ENCODE assay signal across 9 cellular contexts in genomic region chr9:114372971-114373591, GRCh38. TPM values are rescaled to one million over a fixed set of nuclear protein-coding genes. Genes with fewer than 3 reads are reported as not detected.
DNase-seq lines count a peak whose midpoint lies in the region; FAIRE-seq and TF ChIP-seq lines count a peak whose summit lies in the region.
"Had no signal": no experiment of that assay in that cellular context is flagged by ENCODE, and none has a peak within 500 bp of the region (broad histone marks: within the 10 kb centered on the region; RNA-seq: fewer than 3 reads in every experiment).

No MANE protein-coding gene starts in this region.

- no peak for TF ChIP-seq EP300 in H1 (IDR thresholded peaks at IDR 0.05; ENCODE audit: borderline replicate concordance in 1 of 2, low read depth in 2 of 2, low read length in 2 of 2)

- TF ChIP-seq RAD21 in H1 (IDR thresholded peaks at IDR 0.05 in 1 of 2, conservative IDR thresholded peaks at IDR 0.05 in 1 of 2; ENCODE audit: low read depth in 2 of 2, low read length in 2 of 2): no peak

- H3K23me2 ChIP-seq in H1 (ENCODE audit: low read depth, low read length): peaks cover 11% of the 10 kb centered on the region; the same call in 1 of the 2 replicates

- no peak overlapping the region for H2AFZ ChIP-seq in H1 (ENCODE audit: low read length)

- TF ChIP-seq CTCF in GM20000 (IDR thresholded peaks at IDR 0.05; ENCODE audit: extremely low read depth, missing control alignments) (no peak), H1 (IDR thresholded peaks at IDR 0.05; ENCODE audit: control extremely low read depth in 1 of 3, insufficient read depth in 1 of 3, low read depth in 1 of 3, low read length in 3 of 3) (no peak)

- H3K9me3 ChIP-seq in BLaER1 treated with 17β-estradiol and CSF1 and Interleukin-3, amounts not matched to agents 10 nM and 100 nM (replicated peaks in 1 of 11): no peaks in the 10 kb centered on the region
- no peaks in the 10 kb centered on the region for H3K9me3 ChIP-seq in H1 (ENCODE audit: insufficient read depth in 2 of 2, low read depth in 1 of 2, low read length in 1 of 2)

- peak overlapping the region; percentile 84; the same call in 1 of the 2 replicates for H2BK12ac ChIP-seq in H1 (ENCODE audit: low read depth, low read length)

- TF ChIP-seq POLR2A in H1 (IDR thresholded peaks at IDR 0.05; ENCODE audit: control extremely low read depth in 1 of 2, low read depth in 2 of 2, low read length in 2 of 2): no peak

- peak overlapping the region; percentile 87 to 98 (median 94) for H3K4me2 ChIP-seq in BLaER1 treated with 17β-estradiol and CSF1 and Interleukin-3, amounts not matched to agents 10 nM and 100 nM
- no peak overlapping the region for H3K4me2 ChIP-seq in H1 (ENCODE audit: insufficient read depth in 1 of 2, low read depth in 2 of 2, low read length in 2 of 2)

- no peak overlapping the region for H4K5ac ChIP-seq in H1 (ENCODE audit: insufficient read length, low read depth, low read length)

- POLR2A ChIA-PET in H1 (lab: Charles Lee; ENCODE audit: partially characterized antibody): interaction anchor here (0.6 to 5.9 kb wide), 3 partner anchors 13 to 26 kb away, joined by 3 to 67 read pairs (median 4); partner anchors contain the start of gene AKNA

- DNase-seq in GM20000 (ENCODE audit: low spot score): peak; percentile 82
- DNase-seq in HT1080 (ENCODE audit: low read depth): peak; percentile 53
- peak; percentile 59 to 69 for DNase-seq in activated CD4-positive, alpha-beta T cell treated with anti-CD3 and anti-CD28 coated beads for 4 hours
- no peak for DNase-seq in H1 (ENCODE audit: low read depth in 1 of 2, low spot score in 2 of 2)
- DNase-seq in stimulated activated CD4-positive, alpha-beta T cell treated with anti-CD3 and anti-CD28 coated beads, Interleukin-15, amount 100 ng/mL, for 24 hours: peak; percentile 86
- DNase-seq in T1000 (lab: John Stamatoyannopoulos, UW): no peak
- DNase-seq in NCI-H82 (lab: John Stamatoyannopoulos, UW): no peak

- no peaks in the 10 kb centered on the region for H3K27me3 ChIP-seq in BLaER1 treated with 17β-estradiol and CSF1 and Interleukin-3, amounts not matched to agents 10 nM and 100 nM
- H3K27me3 ChIP-seq in H1 (replicated peaks in 1 of 4; ENCODE audit: control insufficient read depth in 3 of 4, extremely low read depth in 1 of 4, insufficient read depth in 3 of 4, low read length in 3 of 4): no peaks in the 10 kb centered on the region

- H2BK120ac ChIP-seq in H1 (replicated peaks; ENCODE audit: low read depth, low read length): no peak overlapping the region

- peak overlapping the region; percentile 73 to 97 (median 89) for H3K9ac ChIP-seq in BLaER1 treated with 17β-estradiol and CSF1 and Interleukin-3, amounts not matched to agents 10 nM and 100 nM
- no peak overlapping the region for H3K9ac ChIP-seq in H1 (replicated peaks in 1 of 4; ENCODE audit: extremely low read depth in 1 of 4, low read depth in 3 of 4, low read length in 3 of 4)

- peak overlapping the region; percentile 39; the same call in 1 of the 2 replicates for H4K8ac ChIP-seq in H1 (ENCODE audit: extremely low read depth, insufficient read depth, low read length)

- H3K18ac ChIP-seq in H1 (ENCODE audit: extremely low read depth, low read length): no peak overlapping the region; the same call in 1 of the 2 replicates

- no peak overlapping the region for H3K23ac ChIP-seq in H1 (ENCODE audit: insufficient read length)

- H2BK15ac ChIP-seq in H1 (ENCODE audit: low read length): peak overlapping the region; percentile 81; the same call in 1 of the 2 replicates

- peak overlapping the region; percentile 86; the same call in 1 of the 2 replicates for H2BK20ac ChIP-seq in H1 (ENCODE audit: low read length)

- H3K56ac ChIP-seq in H1 (replicated peaks; ENCODE audit: insufficient read length, low read depth, low read length): no peak overlapping the region

- H3K14ac ChIP-seq in H1 (ENCODE audit: insufficient read length): no peak overlapping the region

- no peaks in the 10 kb centered on the region for H3K79me1 ChIP-seq in H1 (ENCODE audit: low read depth, low read length)

- H3K4me1 ChIP-seq in BLaER1 treated with 17β-estradiol and CSF1 and Interleukin-3, amounts not matched to agents 10 nM and 100 nM: peaks cover 91 to 97% (median 94%) of the 10 kb centered on the region in 10 experiments
- H3K4me1 ChIP-seq in H1 (replicated peaks in 1 of 4; ENCODE audit: control insufficient read depth in 3 of 4, insufficient read depth in 4 of 4, low read length in 3 of 4): peaks cover 7 to 30% (median 22%) of the 10 kb centered on the region in 4 experiments

- H4K20me1 ChIP-seq in BLaER1 treated with 17β-estradiol and CSF1 and Interleukin-3, amounts not matched to agents 10 nM and 100 nM: peaks cover 0 to 5% (median 0%) of the 10 kb centered on the region in 11 experiments; a peak in 3 of 22 replicates
- H4K20me1 ChIP-seq in H1 (replicated peaks in 1 of 2; ENCODE audit: control insufficient read depth in 1 of 2, insufficient read depth in 2 of 2, low read length in 2 of 2): peaks cover 2% of the 10 kb centered on the region in 2 experiments

- CTCF ChIA-PET in H1 (lab: Charles Lee; ENCODE audit: partially characterized antibody): interaction anchor here (0.8 to 1.4 kb wide), 3 partner anchors 10 to 280 kb away, joined by 3 to 5 read pairs (median 5); no protein-coding TSS in a partner anchor

- no peaks in the 10 kb centered on the region for H3K79me2 ChIP-seq in H1 (ENCODE audit: control insufficient read depth in 1 of 2, insufficient read depth in 2 of 2, low read length in 2 of 2)

- no peak overlapping the region for H2AK5ac ChIP-seq in H1 (ENCODE audit: low read depth, low read length)

- WGBS in H1 (ENCODE audit: extremely low coverage in 1 of 2, insufficient coverage in 1 of 2, insufficient read length in 1 of 2, insufficient replicate concordance in 2 of 2, low coverage in 1 of 2, low lambda C conversion rate in 2 of 2, missing lambda C conversion rate in 1 of 2), 2 experiments: 83% methylated on average over 5 of the region's 9 CpGs; no CpG with 5 or more reads in 1 of the 2 experiments

- peaks cover 59 to 81% (median 73%) of the 10 kb centered on the region in 11 experiments for H3K36me3 ChIP-seq in BLaER1 treated with 17β-estradiol and CSF1 and Interleukin-3, amounts not matched to agents 10 nM and 100 nM
- H3K36me3 ChIP-seq in H1 (ENCODE audit: control insufficient read depth in 2 of 4, insufficient read depth in 4 of 4, low read length in 3 of 4): peaks cover 2 to 22% (median 5%) of the 10 kb centered on the region in 4 experiments; a peak in 3 of 8 replicates

- peak overlapping the region; percentile 85 to 100 (median 99) for H3K27ac ChIP-seq in BLaER1 treated with 17β-estradiol and CSF1 and Interleukin-3, amounts not matched to agents 10 nM and 100 nM
- no peak overlapping the region for H3K27ac ChIP-seq in H1 (ENCODE audit: low read depth, low read length)
- H3K27ac ChIP-seq: C4-2B had no signal

- FAIRE-seq in H1 (lab: Jason Lieb, UNC): no peak

- H3K4ac ChIP-seq in H1 (replicated peaks; ENCODE audit: insufficient read length, low read depth, low read length): peak overlapping the region; percentile 53

- H2BK5ac ChIP-seq in H1 (ENCODE audit: low read depth, low read length): peak overlapping the region; percentile 99; the same call in 1 of the 2 replicates

- peak overlapping the region; percentile 77 for H4K91ac ChIP-seq in H1 (replicated peaks; ENCODE audit: insufficient read length, low read length)

- H3K4me3 ChIP-seq in BLaER1 treated with 17β-estradiol and CSF1 and Interleukin-3, amounts not matched to agents 10 nM and 100 nM: peak overlapping the region in 7 of 10 experiments; percentile 6 to 62 (median 29); a peak in 11 of 20 replicates
- no peak overlapping the region for H3K4me3 ChIP-seq in H1 (ENCODE audit: extremely low read depth in 1 of 4, insufficient read depth in 2 of 4, low read depth in 3 of 4, low read length in 4 of 4)

RNA-seq across cellular contexts. Expression of gene AKNA, which starts 14.7 kb away (rescaled TPM):
- 3.8 and 4.2 TPM in 2 replicates for total RNA-seq in HT1080 (2014; rRNA removed; shearing (Covaris generic))
- polyA plus RNA-seq in HT1080 (2015; cell fraction: cytosol; rRNA removed): 4.9 and 5.9 TPM in 2 replicates
- 4.9 and 7.4 TPM in 2 replicates for polyA plus RNA-seq in HT1080 (2015; cell fraction: nucleus; rRNA removed)
- 25.9 and 27.4 TPM in 2 replicates for total RNA-seq in H1 (2021; fragmentation: NEBNext Ultra II Directional; extraction: Animal tissue kit (Norgen Biotek cat#: 25700))
- 21.0 and 28.3 TPM in 2 replicates for polyA plus RNA-seq in H1 (2011; rRNA removed)
- polyA plus RNA-seq in H1 (2011; cell fraction: cytosol; rRNA removed): 18.3 TPM
- 62.7 TPM for polyA plus RNA-seq in H1 (2011; cell fraction: nucleus; rRNA removed)
- polyA plus RNA-seq in H1 (2012, experiment 1 of 2): 16.3 to 28.1 TPM (median 25.3 TPM) in 4 replicates
- 16.4 TPM for polyA plus RNA-seq in H1 (2012, experiment 2 of 2)
- polyA plus RNA-seq in H1 (2013, experiment 1 of 2): 16.0 TPM
- polyA plus RNA-seq in H1 (2013, experiment 2 of 2): 15.2 TPM
- 21.8 and 26.9 TPM in 2 replicates for polyA minus RNA-seq in H1 (2011; rRNA and poly(A)+ RNA removed)
- polyA minus RNA-seq in H1 (2011; cell fraction: cytosol; rRNA and poly(A)+ RNA removed): 32.5 TPM
- 36.8 TPM for polyA minus RNA-seq in H1 (2011; cell fraction: nucleus; rRNA and poly(A)+ RNA removed)

RNA-seq across cellular contexts. Expression of gene ORM2, which starts 43.4 kb away (rescaled TPM):
- not detected in 2 replicates for total RNA-seq in HT1080 (2014; rRNA removed; shearing (Covaris generic))
- 0.15 TPM in 1 of 2 replicates, not detected in the other for polyA plus RNA-seq in HT1080 (2015; cell fraction: cytosol; rRNA removed)
- polyA plus RNA-seq in HT1080 (2015; cell fraction: nucleus; rRNA removed): not detected in 2 replicates
- total RNA-seq in H1 (2021; fragmentation: NEBNext Ultra II Directional; extraction: Animal tissue kit (Norgen Biotek cat#: 25700)): 0.90 TPM in 1 of 2 replicates, not detected in the other
- polyA plus RNA-seq in H1 (2011; rRNA removed): 0.66 and 1.3 TPM in 2 replicates
- polyA plus RNA-seq in H1 (2011; cell fraction: cytosol; rRNA removed): 1.1 TPM
- 0.17 TPM for polyA plus RNA-seq in H1 (2011; cell fraction: nucleus; rRNA removed)
- 1.0 to 1.8 TPM (median 1.5 TPM) in 4 replicates for polyA plus RNA-seq in H1 (2012, experiment 1 of 2)
- polyA plus RNA-seq in H1 (2012, experiment 2 of 2): 0.33 TPM
- polyA plus RNA-seq in H1 (2013, experiment 1 of 2): 0.24 TPM
- polyA plus RNA-seq in H1 (2013, experiment 2 of 2): 0.29 TPM
- 0.51 TPM in 1 of 2 replicates, not detected in the other for polyA minus RNA-seq in H1 (2011; rRNA and poly(A)+ RNA removed)
- not detected for polyA minus RNA-seq in H1 (2011; cell fraction: cytosol; rRNA and poly(A)+ RNA removed)
- not detected for polyA minus RNA-seq in H1 (2011; cell fraction: nucleus; rRNA and poly(A)+ RNA removed)

RNA-seq across cellular contexts. Expression of gene ORM1, which starts 50.2 kb away (rescaled TPM):
- total RNA-seq in HT1080 (2014; rRNA removed; shearing (Covaris generic)): not detected in 2 replicates
- not detected in 2 replicates for polyA plus RNA-seq in HT1080 (2015; cell fraction: cytosol; rRNA removed)
- polyA plus RNA-seq in HT1080 (2015; cell fraction: nucleus; rRNA removed): not detected in 2 replicates
- not detected in 2 replicates for total RNA-seq in H1 (2021; fragmentation: NEBNext Ultra II Directional; extraction: Animal tissue kit (Norgen Biotek cat#: 25700))
- polyA plus RNA-seq in H1 (2011; rRNA removed): 0.32 TPM in 1 of 2 replicates, not detected in the other
- not detected for polyA plus RNA-seq in H1 (2011; cell fraction: cytosol; rRNA removed)
- not detected for polyA plus RNA-seq in H1 (2011; cell fraction: nucleus; rRNA removed)
- polyA plus RNA-seq in H1 (2012, experiment 1 of 2): not detected in 4 replicates
- polyA plus RNA-seq in H1 (2012, experiment 2 of 2): not detected
- polyA plus RNA-seq in H1 (2013, experiment 1 of 2): not detected
- not detected for polyA plus RNA-seq in H1 (2013, experiment 2 of 2)
- not detected in 2 replicates for polyA minus RNA-seq in H1 (2011; rRNA and poly(A)+ RNA removed)
- polyA minus RNA-seq in H1 (2011; cell fraction: cytosol; rRNA and poly(A)+ RNA removed): not detected
- not detected for polyA minus RNA-seq in H1 (2011; cell fraction: nucleus; rRNA and poly(A)+ RNA removed)

Comparison
In these comparisons a context has a peak if more than half of its experiments do, and no peak if none do; other contexts are left out.
1. H3K4me2 ChIP-seq: peak in BLaER1 treated with 17β-estradiol and CSF1 and Interleukin-3, amounts not matched to agents 10 nM and 100 nM (11 of 11); none in H1 (0 of 2).
2. H3K4me3 ChIP-seq: peak in BLaER1 treated with 17β-estradiol and CSF1 and Interleukin-3, amounts not matched to agents 10 nM and 100 nM (7 of 10); none in H1 (0 of 4).
3. H3K9ac ChIP-seq: peak in BLaER1 treated with 17β-estradiol and CSF1 and Interleukin-3, amounts not matched to agents 10 nM and 100 nM (11 of 11); none in H1 (0 of 4).
4. DNase-seq: peak in GM20000 (single experiment), HT1080 (single experiment), activated CD4-positive, alpha-beta T cell treated with anti-CD3 and anti-CD28 coated beads for 4 hours (2 of 2) and stimulated activated CD4-positive, alpha-beta T cell treated with anti-CD3 and anti-CD28 coated beads, Interleukin-15, amount 100 ng/mL, for 24 hours (single experiment); none in H1 (0 of 2), T1000 (single experiment) and NCI-H82 (single experiment).